In genomic region chr4:112284166-112284565, GRCh38 we compare ENCODE assay signal across 8 cellular contexts. TPM values are rescaled to one million over a fixed set of nuclear protein-coding genes. Genes with fewer than 3 reads are reported as not detected.
A peak's percentile ranks its signal among the peaks of the same experiment; 100 is the strongest.
DNase-seq lines count a peak whose midpoint lies in the region; ATAC-seq and TF ChIP-seq lines count a peak whose summit lies in the region.

No MANE protein-coding gene starts in this region.

- ATAC-seq in effector memory CD8-positive, alpha-beta T cell (replicated peaks), result no peak
- no peak for ATAC-seq in GM18861 (IDR thresholded peaks at IDR 0.05; ENCODE audit: unreplicated experiment)

- no peaks in the 10 kb centered on the region for H3K9me2 ChIP-seq in PC-9 (ENCODE audit: insufficient read depth)

- peak; percentile 22 for DNase-seq in GM03348 (ENCODE audit: low spot score)
- DNase-seq in PC-9, result no peak
- peak in 2 of 3 experiments; percentile 15 to 28 for DNase-seq in effector memory CD8-positive, alpha-beta T cell
- no peak for DNase-seq in NCI-H2107 (lab: John Stamatoyannopoulos, UW)
- DNase-seq in stimulated activated CD4-positive, alpha-beta T cell treated with anti-CD3 and anti-CD28 coated beads, Interleukin-12 subunit alpha, Interleukin-12 subunit beta, amount 100 ng/mL, for 4 hours, result no peak
- no peak for DNase-seq in NCI-H2196 treated with DMSO at 0.1 percent for 48 hours (lab: John Stamatoyannopoulos, UW; ENCODE audit: unreplicated experiment)

- H3K4me1 Mint-ChIP-seq in effector memory CD8-positive, alpha-beta T cell (ENCODE audit: low read depth in 2 of 2), result peaks cover 54 to 74% of the 10 kb centered on the region in 2 donors

- H3K4me1 ChIP-seq in PC-9 (replicated peaks; ENCODE audit: insufficient read depth) (peaks cover 15% of the 10 kb centered on the region), rectal smooth muscle tissue (ENCODE audit: control insufficient read depth, insufficient read depth, low read length) (no peaks in the 10 kb centered on the region)

- CTCF ChIA-PET in PC-9 (lab: Charles Lee), result no interaction called here

- peak overlapping the region; percentile 90 to 96 for H3K4me3 Mint-ChIP-seq in effector memory CD8-positive, alpha-beta T cell

- H3K79me2 ChIP-seq in PC-9 (ENCODE audit: low read depth), result peaks cover 61% of the 10 kb centered on the region

- peak overlapping the region; percentile 100 for H2AFZ ChIP-seq in PC-9

- peak overlapping the region; percentile 79 for H3K4me3 ChIP-seq in PC-9
- H3K4me3 ChIP-seq in rectal smooth muscle tissue (ENCODE audit: low read length), result peak overlapping the region; percentile 34

- no peaks in the 10 kb centered on the region for H4K20me1 ChIP-seq in PC-9 (ENCODE audit: insufficient read depth)

- no peak overlapping the region for H3K9ac ChIP-seq in rectal smooth muscle tissue (ENCODE audit: low read length)

- no TSS peak for BruUV-seq in PC-9 (replicated peaks; lab: Mats Ljungman, UMichigan)

- peaks cover 10% of the 10 kb centered on the region; the same call in 1 of the 2 replicates for H3F3A ChIP-seq in PC-9 (ENCODE audit: insufficient read depth, low read depth)

- intact Hi-C loops in PC-9 (cut with micrococcal nuclease; ENCODE audit: unreplicated experiment), result no loop called here

- H3K27ac ChIP-seq in PC-9, result no peak overlapping the region
- H3K27ac ChIP-seq in rectal smooth muscle tissue (ENCODE audit: low read depth, low read length), result no peak overlapping the region

- POLR2A ChIA-PET in PC-9 (lab: Charles Lee; ENCODE audit: unreplicated experiment), result interaction anchor here (0.6 kb wide), 1 partner anchor 13 kb away, joined by 3 read pairs; no protein-coding TSS in a partner anchor

- no peaks in the 10 kb centered on the region for H3K27me3 ChIP-seq in PC-9 (ENCODE audit: insufficient read depth, low read depth)
- no peaks in the 10 kb centered on the region for H3K27me3 ChIP-seq in rectal smooth muscle tissue (ENCODE audit: control insufficient read depth, insufficient read depth, low read length)

- H3K36me3 ChIP-seq in PC-9 (ENCODE audit: low read depth) (no peaks in the 10 kb centered on the region; the same call in 1 of the 2 replicates), rectal smooth muscle tissue (ENCODE audit: control insufficient read depth, insufficient read depth, low read length) (no peaks in the 10 kb centered on the region)

- H3K36me3 Mint-ChIP-seq in effector memory CD8-positive, alpha-beta T cell (ENCODE audit: insufficient read depth), result peaks cover 23% of the 10 kb centered on the region

- peak overlapping the region; percentile 89 for H3K4me2 ChIP-seq in PC-9

- no peak for TF ChIP-seq CTCF in PC-9 (conservative IDR thresholded peaks at IDR 0.05)

- no peaks in the 10 kb centered on the region for H3K9me3 ChIP-seq in PC-9 (ENCODE audit: insufficient read depth, low read depth)

- H3K9me3 Mint-ChIP-seq in effector memory CD8-positive, alpha-beta T cell, result no peaks in the 10 kb centered on the region

- peak overlapping the region; percentile 90 to 94 for H3K27ac Mint-ChIP-seq in effector memory CD8-positive, alpha-beta T cell

- H3K27me3 Mint-ChIP-seq in effector memory CD8-positive, alpha-beta T cell, result no peaks in the 10 kb centered on the region

RNA-seq across cellular contexts. Expression of gene TIFA, which starts 1.5 kb away (rescaled TPM):
- 12.6 and 15.6 TPM in 2 replicates for total RNA-seq in PC-9 (2021)

RNA-seq across cellular contexts. Expression of gene ALPK1, which starts 13.0 kb away (rescaled TPM):
- total RNA-seq in PC-9 (2021), result 31.0 and 35.4 TPM in 2 replicates

RNA-seq across cellular contexts. Expression of gene AP1AR, which starts 52.6 kb away (rescaled TPM):
- total RNA-seq in PC-9 (2021), result 27.6 and 35.8 TPM in 2 replicates

Comparison
In these comparisons a context has a peak if more than half of its experiments do, and no peak if none do; other contexts are left out.
1. DNase-seq: peak in GM03348 (single experiment) and effector memory CD8-positive, alpha-beta T cell (2 of 3); none in PC-9 (0 of 2), NCI-H2107 (single experiment), stimulated activated CD4-positive, alpha-beta T cell treated with anti-CD3 and anti-CD28 coated beads, Interleukin-12 subunit alpha, Interleukin-12 subunit beta, amount 100 ng/mL, for 4 hours (single experiment) and NCI-H2196 treated with DMSO at 0.1 percent for 48 hours (single experiment).